Comparison of ENCODE assay signal across 19 cellular contexts in genomic region chr7:5750026-5750425, GRCh38. TPM values are rescaled to one million over a fixed set of nuclear protein-coding genes. Genes with fewer than 3 reads are reported as not detected.
DNase-seq lines count a peak whose midpoint lies in the region; ATAC-seq and TF ChIP-seq lines count a peak whose summit lies in the region.
"Had no signal": no experiment of that assay in that cellular context is flagged by ENCODE, and none has a peak within 500 bp of the region (broad histone marks: within the 10 kb centered on the region; RNA-seq: fewer than 3 reads in every experiment).

No MANE protein-coding gene starts in this region.

- no peaks in the 10 kb centered on the region for H3K9me3 ChIP-seq in endodermal cell (ENCODE audit: control insufficient read depth, low read length)
- H3K9me3 ChIP-seq: psoas muscle had no signal

- ATAC-seq in GM18517 (IDR thresholded peaks at IDR 0.05; ENCODE audit: unreplicated experiment) (no peak), GM18868 (IDR thresholded peaks at IDR 0.05; ENCODE audit: unreplicated experiment) (no peak)
- ATAC-seq: GM23338, psoas muscle had no signal

- H3K4me1 ChIP-seq in endodermal cell (ENCODE audit: control insufficient read depth, insufficient read depth, low read length) = no peaks in the 10 kb centered on the region
- H3K4me1 ChIP-seq: psoas muscle had no signal

- no peak overlapping the region for H3K9ac ChIP-seq in endodermal cell (ENCODE audit: extremely low read depth, low read length, poor library complexity, severe bottlenecking)

- H3K27ac Mint-ChIP-seq in endodermal cell (no peak overlapping the region), nephron progenitor cell (peak overlapping the region; percentile 79)
- H3K27ac Mint-ChIP-seq: GM23338, memory B cell had no signal

- no peaks in the 10 kb centered on the region for H3K27me3 Mint-ChIP-seq in endodermal cell (ENCODE audit: insufficient read depth)
- no peaks in the 10 kb centered on the region for H3K27me3 Mint-ChIP-seq in nephron progenitor cell (ENCODE audit: low read depth, poor library complexity)
- H3K27me3 Mint-ChIP-seq: central memory CD8-positive, alpha-beta T cell; memory B cell had no signal

- TF ChIP-seq CTCF in endodermal cell (conservative IDR thresholded peaks at IDR 0.05) (no peak), nephron progenitor cell (IDR thresholded peaks at IDR 0.05) (no peak)

- no peak overlapping the region for H3K4me3 ChIP-seq in endodermal cell (ENCODE audit: low read length)
- H3K4me3 ChIP-seq: GM23338, psoas muscle had no signal

- H3K4me1 Mint-ChIP-seq in endodermal cell (peaks cover 3% of the 10 kb centered on the region), nephron progenitor cell (peaks cover 49% of the 10 kb centered on the region)
- H3K4me1 Mint-ChIP-seq: memory B cell had no signal

- peaks cover 70% of the 10 kb centered on the region for H3K36me3 ChIP-seq in endodermal cell (ENCODE audit: control insufficient read depth, insufficient read depth, low read length)

- no peaks in the 10 kb centered on the region for H3K9me3 Mint-ChIP-seq in endodermal cell
- H3K9me3 Mint-ChIP-seq in nephron progenitor cell = peaks cover 3% of the 10 kb centered on the region
- H3K9me3 Mint-ChIP-seq: central memory CD8-positive, alpha-beta T cell; GM23338 had no signal

- peaks cover 47% of the 10 kb centered on the region for H3K36me3 Mint-ChIP-seq in endodermal cell (ENCODE audit: low read depth)
- H3K36me3 Mint-ChIP-seq in nephron progenitor cell (ENCODE audit: low read depth) = peaks cover 61% of the 10 kb centered on the region

- peak; percentile 31 for DNase-seq in COLO829 (ENCODE audit: low spot score)
- peak; percentile 55 to 60 for DNase-seq in NCI-H526 (lab: John Stamatoyannopoulos, UW)
- DNase-seq in endodermal cell = no peak
- DNase-seq in nephron progenitor cell = no peak
- no peak for DNase-seq in occipital lobe (lab: John Stamatoyannopoulos, UW)
- no peak for DNase-seq in 8988T
- DNase-seq: amygdala; DND-41; effector memory CD4-positive, alpha-beta T cell; kidney; NCI-H510A; psoas muscle; Right ventricle myocardium superior; stimulated activated CD8-positive, alpha-beta memory T cell treated with anti-CD3 and anti-CD28 coated beads, Interleukin-4, amount 100 ng/mL, for 48 hours had no signal

- H3K4me3 Mint-ChIP-seq in endodermal cell = no peak overlapping the region
- no peak overlapping the region for H3K4me3 Mint-ChIP-seq in nephron progenitor cell
- H3K4me3 Mint-ChIP-seq: central memory CD8-positive, alpha-beta T cell; GM23338; memory B cell had no signal

- no peaks in the 10 kb centered on the region for H3K27me3 ChIP-seq in endodermal cell (ENCODE audit: control insufficient read depth, insufficient read depth, low read length, poor library complexity, severe bottlenecking)

- H3K27ac ChIP-seq in endodermal cell (ENCODE audit: low read depth, low read length) = peak overlapping the region; percentile 62
- H3K27ac ChIP-seq: psoas muscle had no signal

RNA-seq across cellular contexts. Expression of gene RNF216, which starts 31.4 kb away (rescaled TPM):
- total RNA-seq in endodermal cell (10 to 100 TPM; 39.5 to 44.1 TPM), occipital lobe (34.8 TPM)
- 28.5 TPM for polyA plus RNA-seq in endodermal cell (2013, experiment 1 of 2)
- 27.1 TPM for polyA plus RNA-seq in endodermal cell (2013, experiment 2 of 2)

Comparison
In these comparisons a context has a peak if more than half of its experiments do, and no peak if none do; other contexts are left out.
1. DNase-seq: peak in COLO829 (single experiment) and NCI-H526 (2 of 2); none in endodermal cell (single experiment), nephron progenitor cell (single experiment), occipital lobe (single experiment) and 8988T (single experiment).